In genomic region chr11:85823816-85824215, GRCh38 we compare ENCODE assay signal across 12 cellular contexts. TPM values are rescaled to one million over a fixed set of nuclear protein-coding genes. Genes with fewer than 3 reads are reported as not detected.
DNase-seq lines count a peak whose midpoint lies in the region; ATAC-seq and TF ChIP-seq lines count a peak whose summit lies in the region.
"Had no signal": no experiment of that assay in that cellular context is flagged by ENCODE, and none has a peak within 500 bp of the region (broad histone marks: within the 10 kb centered on the region; RNA-seq: fewer than 3 reads in every experiment).

No MANE protein-coding gene starts in this region.

- CTCF ChIA-PET in CD4-positive, alpha-beta T cell (lab: Charles Lee) = interaction anchor here (0.9 to 2.7 kb wide), 6 partner anchors 13 to 71 kb away, joined by 3 to 15 read pairs (median 5); partner anchors contain the start of gene CCDC83
- CTCF ChIA-PET in T-cell (lab: Charles Lee) = interaction anchor here (0.6 to 2.8 kb wide), 13 partner anchors 9 to 195 kb away, joined by 3 to 15 read pairs (median 4); partner anchors contain the start of genes CCDC83 (in 2 of the 2), TMEM126A (in 1 of the 2) and TMEM126B (in 1 of the 2)
- CTCF ChIA-PET in naive thymus-derived CD4-positive, alpha-beta T cell (lab: Charles Lee) = interaction anchor here (0.6 to 2.0 kb wide), 8 partner anchors 14 to 227 kb away, joined by 3 to 12 read pairs (median 4); partner anchors contain the start of genes CCDC83 and SYTL2

- no peak overlapping the region for H3K27ac ChIP-seq in CD4-positive, alpha-beta T cell (ENCODE audit: low read depth, low read length)
- no peak overlapping the region for H3K27ac ChIP-seq in naive thymus-derived CD4-positive, alpha-beta T cell (ENCODE audit: low read depth, low read length)

- in situ Hi-C loops in GM13977 (cut with MboI; ENCODE audit: low pct_unique_long_range_greater_than_20kb, low sequenced_read_pairs, unreplicated experiment) = no loop called here

- TF ChIP-seq CTCF in CD4-positive, alpha-beta T cell (IDR thresholded peaks at IDR 0.05) = no peak
- no peak for TF ChIP-seq CTCF in GM13977 (IDR thresholded peaks at IDR 0.05; ENCODE audit: extremely low read depth, insufficient read depth, missing control alignments)

- H3K4me1 ChIP-seq in naive thymus-derived CD4-positive, alpha-beta T cell (ENCODE audit: control insufficient read depth in 2 of 2, insufficient read depth in 2 of 2, low read length in 2 of 2) = peaks cover 55 to 57% of the 10 kb centered on the region in 2 donors

- H3K4me3 ChIP-seq in naive thymus-derived CD4-positive, alpha-beta T cell (ENCODE audit: low read length) = peak overlapping the region; percentile 11

- H3K4me1 Mint-ChIP-seq in CD4-positive, alpha-beta T cell (ENCODE audit: low read depth) = peaks cover 69% of the 10 kb centered on the region
- H3K4me1 Mint-ChIP-seq in T-cell = peaks cover 71 to 74% (median 73%) of the 10 kb centered on the region in 3 donors
- H3K4me1 Mint-ChIP-seq in activated T-helper 1 cell treated with anti-CD3 and anti-CD28 coated beads, Interleukin-12 subunit alpha, Interleukin-12 subunit beta, Interleukin-2, Interleukin-4 antibody, amounts not matched to agents 30 ng/mL and 10 ng/mL and 1 ng/mL, durations not matched to agents 14 hours and 24 hours and 36 hours (ENCODE audit: low read depth) = peaks cover 74% of the 10 kb centered on the region
- peaks cover 30 to 75% (median 67%) of the 10 kb centered on the region in 7 donors for H3K4me1 Mint-ChIP-seq in naive thymus-derived CD4-positive, alpha-beta T cell

- peak; percentile 83 for ATAC-seq in CD4-positive, alpha-beta T cell (ENCODE audit: poor library complexity)
- peak; percentile 85 to 88 (median 88) for ATAC-seq in T-cell (replicated peaks in 1 of 4)
- peak; percentile 88 for ATAC-seq in naive thymus-derived CD4-positive, alpha-beta T cell

- DNase-seq in CD4-positive, alpha-beta T cell = peak; percentile 42 to 83 (median 56)
- DNase-seq in T-cell (peak in 33 of 34 experiments; percentile 54 to 91 (median 73)), head of caudate nucleus (no peak), GM13977 (ENCODE audit: low spot score) (no peak), NCI-H1092 treated with DMSO at 0.1 percent for 48 hours (lab: John Stamatoyannopoulos, UW) (no peak), posterior vena cava (ENCODE audit: low spot score) (no peak)
- peak; percentile 80 for DNase-seq in activated T-helper 1 cell treated with anti-CD3 and anti-CD28 coated beads, Interleukin-12 subunit alpha, Interleukin-12 subunit beta, Interleukin-2, Interleukin-4 antibody, amounts not matched to agents 30 ng/mL and 10 ng/mL and 1 ng/mL, durations not matched to agents 14 hours and 24 hours and 36 hours (ENCODE audit: low spot score)
- peak; percentile 11 to 98 (median 95) for DNase-seq in naive thymus-derived CD4-positive, alpha-beta T cell
- DNase-seq: BE2C, NCI-H1105 had no signal

- H3K27ac Mint-ChIP-seq in CD4-positive, alpha-beta T cell = peak overlapping the region; percentile 83
- peak overlapping the region; percentile 86 to 96 for H3K27ac Mint-ChIP-seq in T-cell
- peak overlapping the region; percentile 95 for H3K27ac Mint-ChIP-seq in activated T-helper 1 cell treated with anti-CD3 and anti-CD28 coated beads, Interleukin-12 subunit alpha, Interleukin-12 subunit beta, Interleukin-2, Interleukin-4 antibody, amounts not matched to agents 30 ng/mL and 10 ng/mL and 1 ng/mL, durations not matched to agents 14 hours and 24 hours and 36 hours
- H3K27ac Mint-ChIP-seq in naive thymus-derived CD4-positive, alpha-beta T cell = peak overlapping the region; percentile 86 to 100 (median 95)

- no peaks in the 10 kb centered on the region for H3K27me3 ChIP-seq in CD4-positive, alpha-beta T cell (ENCODE audit: control insufficient read depth, insufficient read depth, low read length)
- H3K27me3 ChIP-seq in naive thymus-derived CD4-positive, alpha-beta T cell (ENCODE audit: control insufficient read depth in 2 of 2, insufficient read depth in 2 of 2, low read length in 2 of 2) = no peaks in the 10 kb centered on the region
- H3K27me3 ChIP-seq: BE2C had no signal

- no peaks in the 10 kb centered on the region for H3K36me3 ChIP-seq in naive thymus-derived CD4-positive, alpha-beta T cell (ENCODE audit: control insufficient read depth in 2 of 3, insufficient read depth in 3 of 3, low read length in 3 of 3)
- H3K36me3 ChIP-seq: BE2C had no signal

- no peaks in the 10 kb centered on the region for H3K36me3 Mint-ChIP-seq in CD4-positive, alpha-beta T cell (ENCODE audit: low read depth)
- H3K36me3 Mint-ChIP-seq in T-cell = no peaks in the 10 kb centered on the region
- peaks cover 10% of the 10 kb centered on the region for H3K36me3 Mint-ChIP-seq in activated T-helper 1 cell treated with anti-CD3 and anti-CD28 coated beads, Interleukin-12 subunit alpha, Interleukin-12 subunit beta, Interleukin-2, Interleukin-4 antibody, amounts not matched to agents 30 ng/mL and 10 ng/mL and 1 ng/mL, durations not matched to agents 14 hours and 24 hours and 36 hours (ENCODE audit: low read depth)
- H3K36me3 Mint-ChIP-seq in naive thymus-derived CD4-positive, alpha-beta T cell = peaks cover 0 to 11% (median 0%) of the 10 kb centered on the region in 5 donors

- POLR2A ChIA-PET in CD4-positive, alpha-beta T cell (lab: Charles Lee) = interaction anchor here (0.6 to 5.0 kb wide), 22 partner anchors 9 to 429 kb away, joined by 3 to 48 read pairs (median 4); partner anchors contain the start of genes CCDC83, CREBZF, PICALM and SYTL2
- POLR2A ChIA-PET in T-cell (lab: Charles Lee) = interaction anchor here (0.6 to 1.5 kb wide), 11 partner anchors 15 to 176 kb away, joined by 3 to 9 read pairs (median 5); partner anchors contain the start of genes CCDC83 (in 1 of the 2) and TMEM126A (in 1 of the 2)
- POLR2A ChIA-PET in naive thymus-derived CD4-positive, alpha-beta T cell (lab: Charles Lee) = interaction anchor here (0.6 to 3.9 kb wide), 15 partner anchors 9 to 168 kb away, joined by 3 to 20 read pairs (median 5); partner anchors contain the start of genes CCDC83, CREBZF and SYTL2

- H3K9me3 Mint-ChIP-seq in CD4-positive, alpha-beta T cell = no peaks in the 10 kb centered on the region
- H3K9me3 Mint-ChIP-seq in T-cell = no peaks in the 10 kb centered on the region
- H3K9me3 Mint-ChIP-seq in activated T-helper 1 cell treated with anti-CD3 and anti-CD28 coated beads, Interleukin-12 subunit alpha, Interleukin-12 subunit beta, Interleukin-2, Interleukin-4 antibody, amounts not matched to agents 30 ng/mL and 10 ng/mL and 1 ng/mL, durations not matched to agents 14 hours and 24 hours and 36 hours = no peaks in the 10 kb centered on the region
- peaks cover 0 to under 1% (median 0%) of the 10 kb centered on the region in 11 donors for H3K9me3 Mint-ChIP-seq in naive thymus-derived CD4-positive, alpha-beta T cell

- no peaks in the 10 kb centered on the region for H3K9me3 ChIP-seq in CD4-positive, alpha-beta T cell (ENCODE audit: control insufficient read depth, low read length)
- H3K9me3 ChIP-seq in naive thymus-derived CD4-positive, alpha-beta T cell (ENCODE audit: control insufficient read depth in 2 of 3, low read length in 3 of 3) = no peaks in the 10 kb centered on the region
- H3K9me3 ChIP-seq: BE2C had no signal

- H3K27me3 Mint-ChIP-seq in CD4-positive, alpha-beta T cell = no peaks in the 10 kb centered on the region
- H3K27me3 Mint-ChIP-seq in T-cell = no peaks in the 10 kb centered on the region
- H3K27me3 Mint-ChIP-seq in activated T-helper 1 cell treated with anti-CD3 and anti-CD28 coated beads, Interleukin-12 subunit alpha, Interleukin-12 subunit beta, Interleukin-2, Interleukin-4 antibody, amounts not matched to agents 30 ng/mL and 10 ng/mL and 1 ng/mL, durations not matched to agents 14 hours and 24 hours and 36 hours (ENCODE audit: insufficient read depth) = no peaks in the 10 kb centered on the region
- H3K27me3 Mint-ChIP-seq in naive thymus-derived CD4-positive, alpha-beta T cell = no peaks in the 10 kb centered on the region

- peak overlapping the region; percentile 77 for H3K4me3 Mint-ChIP-seq in CD4-positive, alpha-beta T cell
- peak overlapping the region; percentile 44 to 68 (median 67) for H3K4me3 Mint-ChIP-seq in T-cell
- peak overlapping the region; percentile 66 for H3K4me3 Mint-ChIP-seq in activated T-helper 1 cell treated with anti-CD3 and anti-CD28 coated beads, Interleukin-12 subunit alpha, Interleukin-12 subunit beta, Interleukin-2, Interleukin-4 antibody, amounts not matched to agents 30 ng/mL and 10 ng/mL and 1 ng/mL, durations not matched to agents 14 hours and 24 hours and 36 hours
- H3K4me3 Mint-ChIP-seq in naive thymus-derived CD4-positive, alpha-beta T cell = peak overlapping the region; percentile 9 to 86 (median 72)

- intact Hi-C loops in CD4-positive, alpha-beta T cell (cut with DNase I, micrococcal nuclease) = loop anchor here (1.0 to 5.0 kb wide), 7 partner anchors 15 to 197 kb away; partner anchors contain the start of genes CCDC83 (in 1 of the 2), CREBZF (in 1 of the 2), DLG2 (in 1 of the 2) and TMEM126B (in 1 of the 2)
- intact Hi-C loops in activated T-helper 1 cell treated with anti-CD3 and anti-CD28 coated beads, Interleukin-12 subunit alpha, Interleukin-12 subunit beta, Interleukin-2, Interleukin-4 antibody, amounts not matched to agents 30 ng/mL and 10 ng/mL and 1 ng/mL, durations not matched to agents 14 hours and 24 hours and 36 hours (cut with micrococcal nuclease) = loop anchor here (1.0 to 5.0 kb wide), 7 partner anchors 13 to 463 kb away; partner anchors contain the start of genes SYTL2 and TMEM126B
- intact Hi-C loops in naive thymus-derived CD4-positive, alpha-beta T cell (cut with micrococcal nuclease) = loop anchor here (1.0 to 10.0 kb wide), 8 partner anchors 13 to 981 kb away; partner anchors contain the start of genes PRSS23 (in 1 of the 2), SYTL2 (in 1 of the 2) and TMEM126B (in 1 of the 2)
- intact Hi-C loops in head of caudate nucleus (cut with DNase I) (no loop called here), posterior vena cava (cut with DNase I) (no loop called here)

RNA-seq across cellular contexts. Expression of gene SYTL2, which starts 12.9 kb away (rescaled TPM):
- 10 to 100 TPM; 35.4 to 36.7 TPM for total RNA-seq in CD4-positive, alpha-beta T cell
- total RNA-seq in T-cell = 10 to 100 TPM; 19.8 to 85.4 (median 31.3) TPM
- 37.1 and 38.7 TPM in 2 replicates for total RNA-seq in activated T-helper 1 cell treated with anti-CD3 and anti-CD28 coated beads, Interleukin-12 subunit alpha, Interleukin-12 subunit beta, Interleukin-2, Interleukin-4 antibody, amounts not matched to agents 30 ng/mL and 10 ng/mL and 1 ng/mL, durations not matched to agents 14 hours and 24 hours and 36 hours
- total RNA-seq in naive thymus-derived CD4-positive, alpha-beta T cell = 10 to 100 TPM; 24.8 to 62.9 (median 27.5) TPM
- polyA plus RNA-seq in naive thymus-derived CD4-positive, alpha-beta T cell = 10 to 100 TPM; 12.0 to 33.3 TPM
- 100 to 1,000 TPM; 144 to 183 TPM for total RNA-seq in posterior vena cava

RNA-seq across cellular contexts. Expression of gene CCDC83, which starts 31.4 kb away (rescaled TPM):
- total RNA-seq in CD4-positive, alpha-beta T cell = not detected
- total RNA-seq in T-cell (under 1 TPM in 1 of 5 donors, not detected in 4; 0.10 TPM), posterior vena cava (not detected)
- total RNA-seq in activated T-helper 1 cell treated with anti-CD3 and anti-CD28 coated beads, Interleukin-12 subunit alpha, Interleukin-12 subunit beta, Interleukin-2, Interleukin-4 antibody, amounts not matched to agents 30 ng/mL and 10 ng/mL and 1 ng/mL, durations not matched to agents 14 hours and 24 hours and 36 hours = not detected in 2 replicates
- not detected for total RNA-seq in naive thymus-derived CD4-positive, alpha-beta T cell
- not detected for polyA plus RNA-seq in naive thymus-derived CD4-positive, alpha-beta T cell
- total RNA-seq: fibroblast of villous mesenchyme, urinary bladder had no signal
- polyA plus RNA-seq: urinary bladder had no signal

Comparison
In these comparisons a context has a peak if more than half of its experiments do, and no peak if none do; other contexts are left out.
1. DNase-seq: peak in CD4-positive, alpha-beta T cell (10 of 10), T-cell (33 of 34), activated T-helper 1 cell treated with anti-CD3 and anti-CD28 coated beads, Interleukin-12 subunit alpha, Interleukin-12 subunit beta, Interleukin-2, Interleukin-4 antibody, amounts not matched to agents 30 ng/mL and 10 ng/mL and 1 ng/mL, durations not matched to agents 14 hours and 24 hours and 36 hours (single experiment) and naive thymus-derived CD4-positive, alpha-beta T cell (9 of 9); none in head of caudate nucleus (0 of 42), GM13977 (single experiment), NCI-H1092 treated with DMSO at 0.1 percent for 48 hours (single experiment) and posterior vena cava (single experiment).
2. intact Hi-C loops: an anchor here in CD4-positive, alpha-beta T cell (1.0 to 5.0 kb wide), activated T-helper 1 cell treated with anti-CD3 and anti-CD28 coated beads, Interleukin-12 subunit alpha, Interleukin-12 subunit beta, Interleukin-2, Interleukin-4 antibody, amounts not matched to agents 30 ng/mL and 10 ng/mL and 1 ng/mL, durations not matched to agents 14 hours and 24 hours and 36 hours (1.0 to 5.0 kb wide) and naive thymus-derived CD4-positive, alpha-beta T cell (1.0 to 10.0 kb wide); none called in head of caudate nucleus and posterior vena cava.
3. Peak in every context shown above with its lines, with median percentiles within 50 percentile points of each other: ATAC-seq, H3K27ac Mint-ChIP-seq and H3K4me3 Mint-ChIP-seq.